Comparison of ENCODE assay signal across 22 cellular contexts in genomic region chr7:157470699-157471098, GRCh38.
DNase-seq lines count a peak whose midpoint lies in the region; ATAC-seq, FAIRE-seq and TF ChIP-seq lines count a peak whose summit lies in the region.
"Had no signal": no experiment of that assay in that cellular context is flagged by ENCODE, and none has a peak within 500 bp of the region (broad histone marks: within the 10 kb centered on the region; RNA-seq: fewer than 3 reads in every experiment).

No MANE protein-coding gene starts in this region.

- intact Hi-C loops in activated CD4-positive, alpha-beta T cell treated with anti-CD3 and anti-CD28 coated beads, Interleukin-2, amount 10 ng/mL, durations not matched to agents 24 days and 14 days (cut with micrococcal nuclease): no loop called here

- no peak overlapping the region for H2BK120ac ChIP-seq in trophoblast cell (ENCODE audit: insufficient read depth, low read length, poor library complexity)

- H3K9me3 Mint-ChIP-seq in activated CD4-positive, alpha-beta T cell treated with anti-CD3 and anti-CD28 coated beads, Interleukin-2, amount 10 ng/mL, durations not matched to agents 24 days and 14 days: peaks cover 16% of the 10 kb centered on the region

- WGBS in trophoblast cell (ENCODE audit: extremely low coverage, insufficient coverage, insufficient read length): no CpG with 5 or more reads among the region's 17 CpGs

- no peak overlapping the region for H3K18ac ChIP-seq in trophoblast cell (ENCODE audit: low read length)

- H3K79me2 ChIP-seq in DND-41 (ENCODE audit: insufficient read depth, low read length) (no peaks in the 10 kb centered on the region), trophoblast cell (ENCODE audit: control insufficient read depth, insufficient read depth, low read length, poor library complexity) (no peaks in the 10 kb centered on the region)

- ATAC-seq in DND-41 (ENCODE audit: insufficient read depth, low read depth) (no peak), GM18861 (IDR thresholded peaks at IDR 0.05; ENCODE audit: unreplicated experiment) (no peak), HG02852 (IDR thresholded peaks at IDR 0.05; ENCODE audit: unreplicated experiment) (no peak)
- ATAC-seq: left cardiac atrium, natural killer cell had no signal

- peak overlapping the region; percentile 64 for H3K4me3 Mint-ChIP-seq in activated CD4-positive, alpha-beta T cell treated with anti-CD3 and anti-CD28 coated beads, Interleukin-2, amount 10 ng/mL, durations not matched to agents 24 days and 14 days
- H3K4me3 Mint-ChIP-seq: natural killer cell had no signal

- no peak for DNase-seq in activated CD4-positive, alpha-beta T cell treated with anti-CD3 and anti-CD28 coated beads, Interleukin-2, amount 10 ng/mL, durations not matched to agents 24 days and 14 days
- no peak for DNase-seq in activated CD4-positive, alpha-beta T cell treated with anti-CD3 and anti-CD28 coated beads for 1 hour
- no peak for DNase-seq in DND-41
- DNase-seq in coronary artery (ENCODE audit: low spot score): peak; percentile 46
- DNase-seq in trophoblast cell: no peak
- no peak for DNase-seq in RCC 7860 (ENCODE audit: low spot score)
- DNase-seq: activated naive CD4-positive, alpha-beta T cell treated with anti-CD3 and anti-CD28 coated beads, Interleukin-2, amount 50 U/mL, for 16 hours; BE2C; KBM-7; left cardiac atrium; mesendoderm; natural killer cell; NCI-H146; NCI-H524 treated with DMSO at 0.1 percent for 48 hours; stimulated activated CD4-positive, alpha-beta T cell treated with anti-CD3 and anti-CD28 coated beads, Interleukin-2, amount 100 ng/mL, for 24 hours; stimulated activated naive CD4-positive, alpha-beta T cell treated with Interleukin-2 at 50 U/mL for 16 hours; transverse colon had no signal

- no peak overlapping the region for H4K91ac ChIP-seq in trophoblast cell (ENCODE audit: low read depth, low read length)

- H3K36me3 Mint-ChIP-seq in activated CD4-positive, alpha-beta T cell treated with anti-CD3 and anti-CD28 coated beads, Interleukin-2, amount 10 ng/mL, durations not matched to agents 24 days and 14 days (ENCODE audit: low read depth): peaks cover 19% of the 10 kb centered on the region

- peaks cover 22% of the 10 kb centered on the region for H3K4me1 Mint-ChIP-seq in activated CD4-positive, alpha-beta T cell treated with anti-CD3 and anti-CD28 coated beads, Interleukin-2, amount 10 ng/mL, durations not matched to agents 24 days and 14 days

- no peak overlapping the region for H3K4ac ChIP-seq in trophoblast cell (ENCODE audit: low read depth, low read length)

- peaks cover 25% of the 10 kb centered on the region for H3K4me1 ChIP-seq in DND-41 (ENCODE audit: insufficient read depth, low read length)
- H3K4me1 ChIP-seq in trophoblast cell (ENCODE audit: control insufficient read depth in 1 of 2, insufficient read depth in 2 of 2, low read length in 2 of 2): no peaks in the 10 kb centered on the region
- H3K4me1 ChIP-seq: BE2C, transverse colon had no signal

- H3K9me3 ChIP-seq in DND-41 (ENCODE audit: insufficient read depth, low read length, severe bottlenecking) (peaks cover 17% of the 10 kb centered on the region), trophoblast cell (ENCODE audit: insufficient read depth, low read depth, low read length) (peaks cover 14% of the 10 kb centered on the region)
- H3K9me3 ChIP-seq: BE2C had no signal

- no peak overlapping the region for H4K8ac ChIP-seq in trophoblast cell (ENCODE audit: low read depth, low read length)

- H2AFZ ChIP-seq in DND-41 (ENCODE audit: low read depth, low read length) (no peak overlapping the region), trophoblast cell (ENCODE audit: insufficient read depth, low read length, poor library complexity) (no peak overlapping the region)

- H3K36me3 ChIP-seq in DND-41 (ENCODE audit: insufficient read depth, low read length) (no peaks in the 10 kb centered on the region), trophoblast cell (ENCODE audit: control insufficient read depth in 1 of 2, insufficient read depth in 2 of 2, low read length in 2 of 2) (no peaks in the 10 kb centered on the region)
- H3K36me3 ChIP-seq: BE2C, transverse colon had no signal

- H4K12ac ChIP-seq in trophoblast cell (ENCODE audit: low read depth, low read length): no peak overlapping the region

- H3K27ac Mint-ChIP-seq in activated CD4-positive, alpha-beta T cell treated with anti-CD3 and anti-CD28 coated beads, Interleukin-2, amount 10 ng/mL, durations not matched to agents 24 days and 14 days: peak overlapping the region; percentile 60
- H3K27ac Mint-ChIP-seq: natural killer cell had no signal

- no peak overlapping the region for H2AK5ac ChIP-seq in trophoblast cell (ENCODE audit: low read length)

- H3K4me2 ChIP-seq in DND-41 (ENCODE audit: insufficient read depth, low read length) (no peak overlapping the region), trophoblast cell (ENCODE audit: low read length) (no peak overlapping the region)

- H2BK5ac ChIP-seq in trophoblast cell (ENCODE audit: low read depth, low read length, poor library complexity): no peak overlapping the region

- H3K79me1 ChIP-seq in trophoblast cell (ENCODE audit: low read length): no peaks in the 10 kb centered on the region

- TF ChIP-seq CTCF in DND-41 (IDR thresholded peaks at IDR 0.05; ENCODE audit: borderline replicate concordance, extremely low read depth, low read length, poor library complexity, severe bottlenecking) (no peak), coronary artery (IDR thresholded peaks at IDR 0.05) (no peak)

- peaks cover 3% of the 10 kb centered on the region for H3K27me3 Mint-ChIP-seq in activated CD4-positive, alpha-beta T cell treated with anti-CD3 and anti-CD28 coated beads, Interleukin-2, amount 10 ng/mL, durations not matched to agents 24 days and 14 days

- H3K27ac ChIP-seq in DND-41 (ENCODE audit: low read length) (peak overlapping the region; percentile 75; the same call in 1 of the 2 replicates), coronary artery (no peak overlapping the region), trophoblast cell (ENCODE audit: low read depth, low read length) (no peak overlapping the region)

- no peaks in the 10 kb centered on the region for H4K20me1 ChIP-seq in DND-41 (ENCODE audit: insufficient read depth, low read length)

- no peak overlapping the region for H2BK12ac ChIP-seq in trophoblast cell (ENCODE audit: low read length)

- no peak overlapping the region for H3K14ac ChIP-seq in trophoblast cell (ENCODE audit: low read length)

- H3K27me3 ChIP-seq in DND-41 (ENCODE audit: insufficient read depth, low read length, poor library complexity): no peaks in the 10 kb centered on the region
- H3K27me3 ChIP-seq in trophoblast cell (ENCODE audit: insufficient read depth, low read length): no peaks in the 10 kb centered on the region

- H3K23ac ChIP-seq in trophoblast cell (ENCODE audit: low read length): no peak overlapping the region

- H3K9ac ChIP-seq in DND-41 (ENCODE audit: low read depth, low read length) (no peak overlapping the region), trophoblast cell (ENCODE audit: low read length) (no peak overlapping the region)

- no peak overlapping the region for H3K4me3 ChIP-seq in DND-41 (ENCODE audit: low read depth in 1 of 2, low read length in 2 of 2)
- no peak overlapping the region for H3K4me3 ChIP-seq in coronary artery
- H3K4me3 ChIP-seq in trophoblast cell (ENCODE audit: low read depth, low read length): peak overlapping the region; percentile 33
- H3K4me3 ChIP-seq: transverse colon had no signal

- FAIRE-seq in RCC 7860 (lab: Jason Lieb, UNC): no peak
- FAIRE-seq: A204.1, endometrium, G401.6 had no signal
